Comparison of ENCODE assay signal across 2 cellular contexts in genomic region chr20:5116875-5117274, GRCh38.
TF ChIP-seq lines count a peak whose summit lies in the region.

No MANE protein-coding gene starts in this region.

TF ChIP-seq in GM23338, 12 proteins besides CTCF, POLR2A, EP300 and RAD21:
- TF ChIP-seq REST (IDR thresholded peaks at IDR 0.05; ENCODE audit: unreplicated experiment) (no peak), ZNF462 (CRISPR knock-in tag; IDR thresholded peaks at IDR 0.05) (no peak), NANOG (IDR thresholded peaks at IDR 0.05; ENCODE audit: borderline replicate concordance) (no peak)
TF ChIP-seq in GM23338: peak in this region for 0.

TF ChIP-seq in endothelial cell of umbilical vein, 7 proteins besides CTCF, POLR2A, EP300 and RAD21:
- TF ChIP-seq FOS (IDR thresholded peaks at IDR 0.05; ENCODE audit: borderline replicate concordance, insufficient read depth, low read length) (no peak), MAX (IDR thresholded peaks at IDR 0.05; ENCODE audit: insufficient read depth, insufficient read length) (no peak), POLR2AphosphoS5 (IDR thresholded peaks at IDR 0.05; ENCODE audit: insufficient read depth, low read depth, low read length) (no peak), GATA2 (IDR thresholded peaks at IDR 0.05; ENCODE audit: insufficient read depth, insufficient read length, low read depth, low read length) (no peak), EZH2 (IDR thresholded peaks at IDR 0.05; ENCODE audit: borderline replicate concordance, low read depth, low read length, severe bottlenecking) (no peak), JUN (IDR thresholded peaks at IDR 0.05; ENCODE audit: borderline replicate concordance, insufficient read depth, insufficient read length, low read depth) (no peak), MYC (IDR thresholded peaks at IDR 0.05; ENCODE audit: low read depth, low read length) (no peak)
TF ChIP-seq in endothelial cell of umbilical vein: peak in this region for 0.
